ENCODE assay signal across 1 cellular context in the genomic region with DNA sequence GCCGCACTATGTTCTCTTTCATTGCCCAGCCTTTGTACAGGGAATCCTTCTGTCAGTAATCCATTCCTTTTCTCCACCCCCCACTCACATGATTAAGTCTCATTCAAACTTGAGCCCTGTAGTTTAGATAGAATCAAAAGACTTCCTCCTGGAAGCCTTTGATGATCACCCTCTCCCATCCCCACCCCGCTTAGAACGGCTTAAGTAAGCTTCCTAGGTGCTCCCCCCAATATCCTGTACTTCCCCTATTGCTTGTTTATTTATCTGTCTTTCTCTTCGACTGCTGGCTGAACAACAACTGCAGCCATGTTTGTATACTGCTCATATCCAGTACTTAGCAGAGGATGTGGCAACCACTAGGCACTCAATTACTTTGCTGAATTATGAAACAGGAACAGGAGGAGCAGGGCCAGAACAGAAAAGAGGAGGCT.
A peak's percentile ranks its signal among the peaks of the same experiment; 100 is the strongest.
TF ChIP-seq lines count a peak whose summit lies in the region.

No MANE protein-coding gene starts in this region.

TF ChIP-seq in HepG2, 621 proteins besides CTCF, POLR2A, EP300 and RAD21 (continued from another document and continues in another):
- TF ChIP-seq, protein P1, sequence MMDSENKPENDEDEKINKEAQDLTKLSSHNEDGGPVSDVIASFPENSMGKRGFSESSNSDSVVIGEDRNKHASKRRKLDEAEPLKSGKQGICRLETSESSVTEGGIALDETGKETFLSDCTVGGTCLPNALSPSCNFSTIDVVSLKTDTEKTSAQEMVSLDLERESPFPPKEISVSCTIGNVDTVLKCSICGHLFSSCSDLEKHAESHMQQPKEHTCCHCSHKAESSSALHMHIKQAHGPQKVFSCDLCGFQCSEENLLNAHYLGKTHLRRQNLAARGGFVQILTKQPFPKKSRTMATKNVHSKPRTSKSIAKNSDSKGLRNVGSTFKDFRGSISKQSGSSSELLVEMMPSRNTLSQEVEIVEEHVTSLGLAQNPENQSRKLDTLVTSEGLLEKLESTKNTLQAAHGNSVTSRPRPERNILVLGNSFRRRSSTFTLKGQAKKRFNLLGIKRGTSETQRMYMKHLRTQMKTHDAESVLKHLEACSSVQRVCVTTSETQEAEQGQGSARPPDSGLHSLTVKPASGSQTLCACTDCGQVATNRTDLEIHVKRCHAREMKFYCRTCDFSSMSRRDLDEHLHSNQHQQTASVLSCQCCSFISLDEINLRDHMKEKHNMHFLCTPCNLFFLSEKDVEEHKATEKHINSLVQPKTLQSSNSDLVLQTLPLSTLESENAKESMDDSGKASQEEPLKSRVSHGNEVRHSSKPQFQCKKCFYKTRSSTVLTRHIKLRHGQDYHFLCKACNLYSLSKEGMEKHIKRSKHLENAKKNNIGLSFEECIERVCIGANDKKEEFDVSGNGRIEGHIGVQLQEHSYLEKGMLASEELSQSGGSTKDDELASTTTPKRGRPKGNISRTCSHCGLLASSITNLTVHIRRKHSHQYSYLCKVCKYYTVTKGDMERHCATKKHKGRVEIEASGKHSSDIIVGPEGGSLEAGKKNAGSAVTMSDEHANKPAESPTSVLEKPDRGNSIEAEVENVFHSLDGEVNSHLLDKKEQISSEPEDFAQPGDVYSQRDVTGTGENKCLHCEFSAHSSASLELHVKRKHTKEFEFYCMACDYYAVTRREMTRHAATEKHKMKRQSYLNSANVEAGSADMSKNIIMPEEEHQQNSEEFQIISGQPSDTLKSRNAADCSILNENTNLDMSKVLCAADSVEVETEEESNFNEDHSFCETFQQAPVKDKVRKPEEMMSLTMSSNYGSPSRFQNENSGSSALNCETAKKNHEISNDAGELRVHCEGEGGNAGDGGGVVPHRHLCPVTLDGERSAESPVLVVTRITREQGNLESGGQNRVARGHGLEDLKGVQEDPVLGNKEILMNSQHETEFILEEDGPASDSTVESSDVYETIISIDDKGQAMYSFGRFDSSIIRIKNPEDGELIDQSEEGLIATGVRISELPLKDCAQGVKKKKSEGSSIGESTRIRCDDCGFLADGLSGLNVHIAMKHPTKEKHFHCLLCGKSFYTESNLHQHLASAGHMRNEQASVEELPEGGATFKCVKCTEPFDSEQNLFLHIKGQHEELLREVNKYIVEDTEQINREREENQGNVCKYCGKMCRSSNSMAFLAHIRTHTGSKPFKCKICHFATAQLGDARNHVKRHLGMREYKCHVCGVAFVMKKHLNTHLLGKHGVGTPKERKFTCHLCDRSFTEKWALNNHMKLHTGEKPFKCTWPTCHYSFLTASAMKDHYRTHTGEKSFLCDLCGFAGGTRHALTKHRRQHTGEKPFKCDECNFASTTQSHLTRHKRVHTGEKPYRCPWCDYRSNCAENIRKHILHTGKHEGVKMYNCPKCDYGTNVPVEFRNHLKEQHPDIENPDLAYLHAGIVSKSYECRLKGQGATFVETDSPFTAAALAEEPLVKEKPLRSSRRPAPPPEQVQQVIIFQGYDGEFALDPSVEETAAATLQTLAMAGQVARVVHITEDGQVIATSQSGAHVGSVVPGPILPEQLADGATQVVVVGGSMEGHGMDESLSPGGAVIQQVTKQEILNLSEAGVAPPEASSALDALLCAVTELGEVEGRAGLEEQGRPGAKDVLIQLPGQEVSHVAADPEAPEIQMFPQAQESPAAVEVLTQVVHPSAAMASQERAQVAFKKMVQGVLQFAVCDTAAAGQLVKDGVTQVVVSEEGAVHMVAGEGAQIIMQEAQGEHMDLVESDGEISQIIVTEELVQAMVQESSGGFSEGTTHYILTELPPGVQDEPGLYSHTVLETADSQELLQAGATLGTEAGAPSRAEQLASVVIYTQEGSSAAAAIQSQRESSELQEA (CRISPR knock-in tag; IDR thresholded peaks at IDR 0.05; ENCODE audit: not compliant biosample characterization), result no peak
- TF ChIP-seq ZNF441 (CRISPR knock-in tag; IDR thresholded peaks at IDR 0.05; ENCODE audit: borderline replicate concordance) (no peak), MED8 (CRISPR knock-in tag; IDR thresholded peaks at IDR 0.05; ENCODE audit: insufficient replicate concordance) (peak; percentile 99), ZSCAN20 (CRISPR knock-in tag; IDR thresholded peaks at IDR 0.05; ENCODE audit: borderline replicate concordance) (no peak), ZNF33A (CRISPR knock-in tag; IDR thresholded peaks at IDR 0.05; ENCODE audit: borderline replicate concordance) (no peak), ZNF256 (CRISPR knock-in tag; conservative IDR thresholded peaks at IDR 0.05) (no peak), ZNF296 (CRISPR knock-in tag; conservative IDR thresholded peaks at IDR 0.05) (no peak), CBX1 (IDR thresholded peaks at IDR 0.05; ENCODE audit: low read depth) (no peak), NFIB (CRISPR knock-in tag; IDR thresholded peaks at IDR 0.05; ENCODE audit: borderline replicate concordance) (no peak), ZNF337 (CRISPR knock-in tag; IDR thresholded peaks at IDR 0.05; ENCODE audit: borderline replicate concordance, low read depth) (no peak), PPARG (CRISPR knock-in tag; conservative IDR thresholded peaks at IDR 0.05) (no peak; the same call in 1 of the 2 replicates), ZFP41 (CRISPR knock-in tag; IDR thresholded peaks at IDR 0.05; ENCODE audit: borderline replicate concordance) (no peak), HNF4G (IDR thresholded peaks at IDR 0.05; ENCODE audit: borderline replicate concordance, low read depth, low read length) (no peak), HNF4G (CRISPR knock-in tag; IDR thresholded peaks at IDR 0.05; ENCODE audit: borderline replicate concordance, low read depth) (peak; percentile 40; the same call in 1 of the 2 replicates), HOXA3 (CRISPR knock-in tag; IDR thresholded peaks at IDR 0.05) (peak; percentile 59; the same call in 1 of the 2 replicates), ZNF235 (CRISPR knock-in tag; IDR thresholded peaks at IDR 0.05; ENCODE audit: borderline replicate concordance) (no peak), ZNF207 (IDR thresholded peaks at IDR 0.05; ENCODE audit: borderline replicate concordance) (no peak), ZNF766 (CRISPR knock-in tag; IDR thresholded peaks at IDR 0.05; ENCODE audit: borderline replicate concordance) (no peak), ZSCAN31 (CRISPR knock-in tag; IDR thresholded peaks at IDR 0.05; ENCODE audit: low read depth) (no peak), ZNF343 (CRISPR knock-in tag; IDR thresholded peaks at IDR 0.05) (no peak), NR2F1 (CRISPR knock-in tag; IDR thresholded peaks at IDR 0.05) (no peak), CHD4 (IDR thresholded peaks at IDR 0.05; ENCODE audit: borderline replicate concordance, low read length) (no peak), CREM (IDR thresholded peaks at IDR 0.05) (peak; percentile 93), CREM (CRISPR knock-in tag; IDR thresholded peaks at IDR 0.05) (no peak), KDM5B (CRISPR knock-in tag; IDR thresholded peaks at IDR 0.05; ENCODE audit: borderline replicate concordance) (no peak), ZBTB7A (CRISPR knock-in tag; IDR thresholded peaks at IDR 0.05) (no peak), ETV6 (CRISPR knock-in tag; conservative IDR thresholded peaks at IDR 0.05) (no peak)
- TF ChIP-seq, protein P2, sequence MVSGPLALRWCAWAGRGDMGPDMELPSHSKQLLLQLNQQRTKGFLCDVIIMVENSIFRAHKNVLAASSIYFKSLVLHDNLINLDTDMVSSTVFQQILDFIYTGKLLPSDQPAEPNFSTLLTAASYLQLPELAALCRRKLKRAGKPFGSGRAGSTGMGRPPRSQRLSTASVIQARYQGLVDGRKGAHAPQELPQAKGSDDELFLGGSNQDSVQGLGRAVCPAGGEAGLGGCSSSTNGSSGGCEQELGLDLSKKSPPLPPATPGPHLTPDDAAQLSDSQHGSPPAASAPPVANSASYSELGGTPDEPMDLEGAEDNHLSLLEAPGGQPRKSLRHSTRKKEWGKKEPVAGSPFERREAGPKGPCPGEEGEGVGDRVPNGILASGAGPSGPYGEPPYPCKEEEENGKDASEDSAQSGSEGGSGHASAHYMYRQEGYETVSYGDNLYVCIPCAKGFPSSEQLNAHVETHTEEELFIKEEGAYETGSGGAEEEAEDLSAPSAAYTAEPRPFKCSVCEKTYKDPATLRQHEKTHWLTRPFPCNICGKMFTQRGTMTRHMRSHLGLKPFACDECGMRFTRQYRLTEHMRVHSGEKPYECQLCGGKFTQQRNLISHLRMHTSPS (CRISPR knock-in tag; IDR thresholded peaks at IDR 0.05; ENCODE audit: low read depth), result no peak
- TF ChIP-seq, protein P3, sequence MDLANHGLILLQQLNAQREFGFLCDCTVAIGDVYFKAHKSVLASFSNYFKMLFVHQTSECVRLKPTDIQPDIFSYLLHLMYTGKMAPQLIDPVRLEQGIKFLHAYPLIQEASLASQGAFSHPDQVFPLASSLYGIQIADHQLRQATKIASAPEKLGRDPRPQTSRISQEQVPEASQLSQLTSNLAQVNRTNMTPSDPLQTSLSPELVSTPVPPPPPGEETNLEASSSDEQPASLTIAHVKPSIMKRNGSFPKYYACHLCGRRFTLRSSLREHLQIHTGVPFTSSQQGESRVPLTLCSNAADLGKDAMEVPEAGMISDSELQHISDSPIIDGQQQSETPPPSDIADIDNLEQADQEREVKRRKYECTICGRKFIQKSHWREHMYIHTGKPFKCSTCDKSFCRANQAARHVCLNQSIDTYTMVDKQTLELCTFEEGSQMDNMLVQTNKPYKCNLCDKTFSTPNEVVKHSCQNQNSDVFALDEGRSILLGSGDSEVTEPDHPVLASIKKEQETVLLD (CRISPR knock-in tag; IDR thresholded peaks at IDR 0.05; ENCODE audit: low read depth), result no peak
- TF ChIP-seq, protein P4, sequence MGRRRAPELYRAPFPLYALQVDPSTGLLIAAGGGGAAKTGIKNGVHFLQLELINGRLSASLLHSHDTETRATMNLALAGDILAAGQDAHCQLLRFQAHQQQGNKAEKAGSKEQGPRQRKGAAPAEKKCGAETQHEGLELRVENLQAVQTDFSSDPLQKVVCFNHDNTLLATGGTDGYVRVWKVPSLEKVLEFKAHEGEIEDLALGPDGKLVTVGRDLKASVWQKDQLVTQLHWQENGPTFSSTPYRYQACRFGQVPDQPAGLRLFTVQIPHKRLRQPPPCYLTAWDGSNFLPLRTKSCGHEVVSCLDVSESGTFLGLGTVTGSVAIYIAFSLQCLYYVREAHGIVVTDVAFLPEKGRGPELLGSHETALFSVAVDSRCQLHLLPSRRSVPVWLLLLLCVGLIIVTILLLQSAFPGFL (CRISPR knock-in tag; IDR thresholded peaks at IDR 0.05), result no peak
- TF ChIP-seq, protein P5, sequence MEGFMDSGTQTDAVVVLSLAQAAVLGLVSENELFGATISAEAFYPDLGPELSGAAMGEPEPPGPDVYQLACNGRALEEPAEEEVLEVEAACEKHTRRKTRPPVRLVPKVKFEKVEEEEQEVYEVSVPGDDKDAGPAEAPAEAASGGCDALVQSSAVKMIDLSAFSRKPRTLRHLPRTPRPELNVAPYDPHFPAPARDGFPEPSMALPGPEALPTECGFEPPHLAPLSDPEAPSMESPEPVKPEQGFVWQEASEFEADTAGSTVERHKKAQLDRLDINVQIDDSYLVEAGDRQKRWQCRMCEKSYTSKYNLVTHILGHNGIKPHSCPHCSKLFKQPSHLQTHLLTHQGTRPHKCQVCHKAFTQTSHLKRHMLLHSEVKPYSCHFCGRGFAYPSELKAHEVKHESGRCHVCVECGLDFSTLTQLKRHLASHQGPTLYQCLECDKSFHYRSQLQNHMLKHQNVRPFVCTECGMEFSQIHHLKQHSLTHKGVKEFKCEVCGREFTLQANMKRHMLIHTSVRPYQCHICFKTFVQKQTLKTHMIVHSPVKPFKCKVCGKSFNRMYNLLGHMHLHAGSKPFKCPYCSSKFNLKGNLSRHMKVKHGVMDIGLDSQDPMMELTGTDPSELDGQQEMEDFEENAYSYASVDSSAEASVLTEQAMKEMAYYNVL (CRISPR knock-in tag; IDR thresholded peaks at IDR 0.05; ENCODE audit: borderline replicate concordance), result no peak; the same call in 1 of the 2 replicates
- TF ChIP-seq, protein P6, sequence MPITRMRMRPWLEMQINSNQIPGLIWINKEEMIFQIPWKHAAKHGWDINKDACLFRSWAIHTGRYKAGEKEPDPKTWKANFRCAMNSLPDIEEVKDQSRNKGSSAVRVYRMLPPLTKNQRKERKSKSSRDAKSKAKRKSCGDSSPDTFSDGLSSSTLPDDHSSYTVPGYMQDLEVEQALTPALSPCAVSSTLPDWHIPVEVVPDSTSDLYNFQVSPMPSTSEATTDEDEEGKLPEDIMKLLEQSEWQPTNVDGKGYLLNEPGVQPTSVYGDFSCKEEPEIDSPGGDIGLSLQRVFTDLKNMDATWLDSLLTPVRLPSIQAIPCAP (CRISPR knock-in tag; IDR thresholded peaks at IDR 0.05; ENCODE audit: low read depth), result no peak
- TF ChIP-seq, protein P7, sequence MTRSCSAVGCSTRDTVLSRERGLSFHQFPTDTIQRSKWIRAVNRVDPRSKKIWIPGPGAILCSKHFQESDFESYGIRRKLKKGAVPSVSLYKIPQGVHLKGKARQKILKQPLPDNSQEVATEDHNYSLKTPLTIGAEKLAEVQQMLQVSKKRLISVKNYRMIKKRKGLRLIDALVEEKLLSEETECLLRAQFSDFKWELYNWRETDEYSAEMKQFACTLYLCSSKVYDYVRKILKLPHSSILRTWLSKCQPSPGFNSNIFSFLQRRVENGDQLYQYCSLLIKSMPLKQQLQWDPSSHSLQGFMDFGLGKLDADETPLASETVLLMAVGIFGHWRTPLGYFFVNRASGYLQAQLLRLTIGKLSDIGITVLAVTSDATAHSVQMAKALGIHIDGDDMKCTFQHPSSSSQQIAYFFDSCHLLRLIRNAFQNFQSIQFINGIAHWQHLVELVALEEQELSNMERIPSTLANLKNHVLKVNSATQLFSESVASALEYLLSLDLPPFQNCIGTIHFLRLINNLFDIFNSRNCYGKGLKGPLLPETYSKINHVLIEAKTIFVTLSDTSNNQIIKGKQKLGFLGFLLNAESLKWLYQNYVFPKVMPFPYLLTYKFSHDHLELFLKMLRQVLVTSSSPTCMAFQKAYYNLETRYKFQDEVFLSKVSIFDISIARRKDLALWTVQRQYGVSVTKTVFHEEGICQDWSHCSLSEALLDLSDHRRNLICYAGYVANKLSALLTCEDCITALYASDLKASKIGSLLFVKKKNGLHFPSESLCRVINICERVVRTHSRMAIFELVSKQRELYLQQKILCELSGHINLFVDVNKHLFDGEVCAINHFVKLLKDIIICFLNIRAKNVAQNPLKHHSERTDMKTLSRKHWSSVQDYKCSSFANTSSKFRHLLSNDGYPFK (CRISPR knock-in tag; IDR thresholded peaks at IDR 0.05; ENCODE audit: borderline replicate concordance), result no peak
- TF ChIP-seq, protein P8, sequence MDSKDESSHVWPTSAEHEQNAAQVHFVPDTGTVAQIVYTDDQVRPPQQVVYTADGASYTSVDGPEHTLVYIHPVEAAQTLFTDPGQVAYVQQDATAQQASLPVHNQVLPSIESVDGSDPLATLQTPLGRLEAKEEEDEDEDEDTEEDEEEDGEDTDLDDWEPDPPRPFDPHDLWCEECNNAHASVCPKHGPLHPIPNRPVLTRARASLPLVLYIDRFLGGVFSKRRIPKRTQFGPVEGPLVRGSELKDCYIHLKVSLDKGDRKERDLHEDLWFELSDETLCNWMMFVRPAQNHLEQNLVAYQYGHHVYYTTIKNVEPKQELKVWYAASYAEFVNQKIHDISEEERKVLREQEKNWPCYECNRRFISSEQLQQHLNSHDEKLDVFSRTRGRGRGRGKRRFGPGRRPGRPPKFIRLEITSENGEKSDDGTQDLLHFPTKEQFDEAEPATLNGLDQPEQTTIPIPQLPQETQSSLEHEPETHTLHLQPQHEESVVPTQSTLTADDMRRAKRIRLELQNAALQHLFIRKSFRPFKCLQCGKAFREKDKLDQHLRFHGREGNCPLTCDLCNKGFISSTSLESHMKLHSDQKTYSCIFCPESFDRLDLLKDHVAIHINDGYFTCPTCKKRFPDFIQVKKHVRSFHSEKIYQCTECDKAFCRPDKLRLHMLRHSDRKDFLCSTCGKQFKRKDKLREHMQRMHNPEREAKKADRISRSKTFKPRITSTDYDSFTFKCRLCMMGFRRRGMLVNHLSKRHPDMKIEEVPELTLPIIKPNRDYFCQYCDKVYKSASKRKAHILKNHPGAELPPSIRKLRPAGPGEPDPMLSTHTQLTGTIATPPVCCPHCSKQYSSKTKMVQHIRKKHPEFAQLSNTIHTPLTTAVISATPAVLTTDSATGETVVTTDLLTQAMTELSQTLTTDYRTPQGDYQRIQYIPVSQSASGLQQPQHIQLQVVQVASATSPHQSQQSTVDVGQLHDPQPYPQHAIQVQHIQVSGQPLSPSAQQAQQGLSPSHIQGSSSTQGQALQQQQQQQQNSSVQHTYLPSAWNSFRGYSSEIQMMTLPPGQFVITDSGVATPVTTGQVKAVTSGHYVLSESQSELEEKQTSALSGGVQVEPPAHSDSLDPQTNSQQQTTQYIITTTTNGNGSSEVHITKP (CRISPR knock-in tag; IDR thresholded peaks at IDR 0.05; ENCODE audit: low read depth), result peak; percentile 41; the same call in 1 of the 2 replicates
